Comparison of ENCODE assay signal across 1 cellular context in genomic region chr6:142935553-142936517, GRCh38.
A peak's percentile ranks its signal among the peaks of the same experiment; 100 is the strongest.
TF ChIP-seq lines count a peak whose summit lies in the region.

No MANE protein-coding gene starts in this region.

TF ChIP-seq in GM12878, 131 proteins besides CTCF, POLR2A, EP300 and RAD21 (continued from another document):
- TF ChIP-seq BHLHE40 (IDR thresholded peaks at IDR 0.05; ENCODE audit: borderline replicate concordance in 1 of 2, low read depth in 2 of 2, low read length in 1 of 2) (peak in 1 of 2 experiments; percentile 82; a peak in 2 of 4 replicates), ZBTB4 (CRISPR knock-in tag; IDR thresholded peaks at IDR 0.05) (no peak), PAX5 (IDR thresholded peaks at IDR 0.05; ENCODE audit: borderline replicate concordance, low read depth, low read length) (0 out of 2 replicates have a peak, but pooled peaks have one; percentile 59), CREM (IDR thresholded peaks at IDR 0.05; ENCODE audit: low read depth) (0 out of 2 replicates have a peak, but pooled peaks have one; percentile 27), ELK1 (IDR thresholded peaks at IDR 0.05; ENCODE audit: low read depth, low read length) (no peak), ZNF207 (IDR thresholded peaks at IDR 0.05; ENCODE audit: borderline replicate concordance) (no peak), SKIL (IDR thresholded peaks at IDR 0.05; ENCODE audit: low read depth, poor library complexity, severe bottlenecking) (peak; percentile 91), PRDM15 (CRISPR knock-in tag; IDR thresholded peaks at IDR 0.05) (no peak), ETV6 (conservative IDR thresholded peaks at IDR 0.05 in 1 of 2, IDR thresholded peaks at IDR 0.05 in 1 of 2; ENCODE audit: borderline replicate concordance in 1 of 2, low read depth in 1 of 2) (peak in 1 of 2 experiments; percentile 32; a peak in 1 of 4 replicates), SP1 (IDR thresholded peaks at IDR 0.05; ENCODE audit: low read depth, low read length) (no peak), MXI1 (IDR thresholded peaks at IDR 0.05; ENCODE audit: low read depth, low read length) (0 out of 2 replicates have a peak, but pooled peaks have one; percentile 42), FOS (IDR thresholded peaks at IDR 0.05; ENCODE audit: borderline replicate concordance, extremely low read depth, insufficient read length) (no peak), WRNIP1 (IDR thresholded peaks at IDR 0.05; ENCODE audit: borderline replicate concordance, low read depth, low read length) (0 out of 2 replicates have a peak, but pooled peaks have one; percentile 48), SIN3A (IDR thresholded peaks at IDR 0.05; ENCODE audit: low read depth, low read length) (no peak), MEF2B (IDR thresholded peaks at IDR 0.05; ENCODE audit: partially characterized antibody, poor library complexity, severe bottlenecking) (peak; percentile 28), RFX5 (IDR thresholded peaks at IDR 0.05; ENCODE audit: low read depth, low read length) (no peak), IRF5 (IDR thresholded peaks at IDR 0.05; ENCODE audit: borderline replicate concordance) (no peak), YBX1 (IDR thresholded peaks at IDR 0.05) (no peak), KDM1A (IDR thresholded peaks at IDR 0.05; ENCODE audit: borderline replicate concordance) (0 out of 2 replicates have a peak, but pooled peaks have one; percentile 39), POLR2AphosphoS2 (IDR thresholded peaks at IDR 0.05; ENCODE audit: low read depth, low read length) (no peak)
TF ChIP-seq in GM12878: peak in this region for 27.
